8 cellular contexts compared by ENCODE assay signal in genomic region chr1:159071970-159072582, GRCh38. TPM values are rescaled to one million over a fixed set of nuclear protein-coding genes. Genes with fewer than 3 reads are reported as not detected.
DNase-seq lines count a peak whose midpoint lies in the region; ATAC-seq, FAIRE-seq and TF ChIP-seq lines count a peak whose summit lies in the region.

No MANE protein-coding gene starts in this region.

- H3K9me3 ChIP-seq in AG04450 (ENCODE audit: control insufficient read depth, insufficient read depth, low read length) (no peaks in the 10 kb centered on the region), adipocyte (ENCODE audit: control insufficient read depth, low read length) (no peaks in the 10 kb centered on the region), heart right ventricle (no peaks in the 10 kb centered on the region)

- no peak for TF ChIP-seq POLR2A in GM12892 (IDR thresholded peaks at IDR 0.05; ENCODE audit: low read depth, low read length)

- FAIRE-seq in GM12892 (lab: Jason Lieb, UNC): peak; percentile 54

- ATAC-seq in heart right ventricle (peak in 6 of 8 donors; percentile 62 to 74 (median 66)), GM18907 (IDR thresholded peaks at IDR 0.05; ENCODE audit: unreplicated experiment) (no peak), GM21529 (IDR thresholded peaks at IDR 0.05; ENCODE audit: unreplicated experiment) (no peak)

- H3K9ac ChIP-seq in adipocyte (ENCODE audit: low read length): peak overlapping the region; percentile 0

- H3K4me3 ChIP-seq in AG04450 (ENCODE audit: low read depth, low read length) (no peak overlapping the region), adipocyte (ENCODE audit: low read length) (no peak overlapping the region), heart right ventricle (no peak overlapping the region), retinal pigment epithelial cell (ENCODE audit: low read length) (no peak overlapping the region)

- H3K27ac ChIP-seq in AG04450 (ENCODE audit: low read depth, low read length) (no peak overlapping the region), heart right ventricle (no peak overlapping the region)

- intact Hi-C loops in heart right ventricle (cut with DNase I): loop anchor here in 8 of 10 donors (2.0 to 10.0 kb wide), 7 partner anchors 75 to 1107 kb away; no protein-coding TSS in a partner anchor

- POLR2A ChIA-PET in AG04450 (lab: Yijun Ruan, JAX): no interaction called here

- CTCF ChIA-PET in AG04450 (lab: Charles Lee): interaction anchor here (0.6 to 5.8 kb wide), 19 partner anchors 11 to 976 kb away, joined by 3 to 69 read pairs (median 5); no protein-coding TSS in a partner anchor

- H3K36me3 ChIP-seq in adipocyte (ENCODE audit: control insufficient read depth, insufficient read depth, low read length, severe bottlenecking) (no peaks in the 10 kb centered on the region), heart right ventricle (no peaks in the 10 kb centered on the region)

- peaks cover 4% of the 10 kb centered on the region for H3K4me1 ChIP-seq in adipocyte (ENCODE audit: control insufficient read depth, insufficient read depth, low read length)
- H3K4me1 ChIP-seq in heart right ventricle: peaks cover 0 to 43% (median 0%) of the 10 kb centered on the region in 9 donors

- TF ChIP-seq CTCF in AG04450 (IDR thresholded peaks at IDR 0.05; ENCODE audit: low read depth, low read length) (peak; percentile 78), heart right ventricle (IDR thresholded peaks at IDR 0.05) (peak; percentile 40 to 86 (median 76)), retinal pigment epithelial cell (conservative IDR thresholded peaks at IDR 0.05; ENCODE audit: low read depth, low read length) (peak; percentile 72)

- H3K27me3 ChIP-seq in AG04450 (ENCODE audit: control insufficient read depth, insufficient read depth, low read length) (no peaks in the 10 kb centered on the region), adipocyte (replicated peaks; ENCODE audit: control insufficient read depth, insufficient read depth, low read length) (no peaks in the 10 kb centered on the region), heart right ventricle (no peaks in the 10 kb centered on the region)

- DNase-seq in AG04450 (ENCODE audit: low read depth, low spot score) (peak; percentile 48), GM12892 (ENCODE audit: insufficient read length) (no peak), NCI-H2227 treated with DMSO at 0.1 percent for 48 hours (lab: John Stamatoyannopoulos, UW) (peak; percentile 38), adipocyte (ENCODE audit: low read depth) (peak; percentile 87), heart right ventricle (no peak), retinal pigment epithelial cell (ENCODE audit: low read depth) (peak; percentile 24)

RNA-seq across cellular contexts. Expression of gene AIM2, which starts 4.5 kb away (rescaled TPM):
- polyA plus RNA-seq in AG04450 (2011; rRNA removed) (not detected in 2 replicates), heart right ventricle (under 1 TPM; 0.03 to 0.66 TPM)
- polyA minus RNA-seq in AG04450 (2011; rRNA and poly(A)+ RNA removed): not detected in 2 replicates
- 19.7 TPM for polyA plus RNA-seq in GM12892 (2012; ENCODE audit: missing spikeins)
- 1 to 10 TPM in 1 of 10 donors, under 1 TPM in 3, not detected in 6; 0.42 to 1.8 (median 0.58) TPM for total RNA-seq in heart right ventricle

Comparison
In these comparisons a context has a peak if more than half of its experiments do, and no peak if none do; other contexts are left out.
1. DNase-seq: peak in AG04450 (single experiment), NCI-H2227 treated with DMSO at 0.1 percent for 48 hours (single experiment), adipocyte (single experiment) and retinal pigment epithelial cell (single experiment); none in GM12892 (single experiment) and heart right ventricle (0 of 2).
2. ATAC-seq: peak in heart right ventricle (6 of 8); none in GM18907 (single experiment) and GM21529 (single experiment).
3. Peak in every context shown above with its lines, with median percentiles within 50 percentile points of each other: CTCF ChIP-seq.